ENCODE assay signal across 19 cellular contexts in the genomic region with DNA sequence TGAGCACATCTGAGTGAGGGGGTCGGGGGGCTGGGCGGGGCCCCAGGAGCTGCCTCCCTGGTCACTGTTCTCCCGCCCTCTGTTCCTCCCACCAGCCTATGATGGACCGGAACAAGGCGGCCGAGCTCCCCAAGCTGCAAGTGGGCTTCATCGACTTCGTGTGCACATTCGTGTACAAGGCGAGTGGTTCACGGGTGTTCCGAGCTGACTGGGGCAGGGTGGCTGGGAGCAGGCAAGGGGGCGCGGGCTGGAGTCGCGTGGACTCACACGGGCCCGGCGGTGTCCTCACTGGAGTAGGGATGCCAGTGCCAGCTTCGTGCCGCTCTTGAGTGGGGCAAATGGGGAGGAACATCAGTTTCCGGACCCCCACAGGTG. TPM values are rescaled to one million over a fixed set of nuclear protein-coding genes. Genes with fewer than 3 reads are reported as not detected.
"Had no signal": no experiment of that assay in that cellular context is flagged by ENCODE, and none has a peak within 500 bp of the region (broad histone marks: within the 10 kb centered on the region; RNA-seq: fewer than 3 reads in every experiment).

No MANE protein-coding gene starts in this region.

- H3K9me3 ChIP-seq: body of pancreas, tibial artery had no signal

- H3K9me3 Mint-ChIP-seq: activated T-cell treated with anti-CD3 and anti-CD28 coated beads, Interleukin-2, amount 50 U/mL, for 24 hours; activated T-helper 17 cell treated with anti-CD3 and anti-CD28 coated beads, Interleukin-2, amount 50 U/mL, for 72 hours had no signal

- H3K27ac Mint-ChIP-seq: activated T-cell treated with anti-CD3 and anti-CD28 coated beads, Interleukin-2, amount 50 U/mL, for 24 hours; activated T-helper 17 cell treated with anti-CD3 and anti-CD28 coated beads, Interleukin-2, amount 50 U/mL, for 72 hours; naive B cell had no signal

- ATAC-seq: activated T-helper 17 cell treated with anti-CD3 and anti-CD28 coated beads, Interleukin-2, amount 50 U/mL, for 72 hours; body of pancreas; esophagus mucosa; stimulated activated naive CD8-positive, alpha-beta T cell treated with anti-CD3 and anti-CD28 coated beads, Interleukin-15, Interleukin-2, amounts not matched to agents 100 U/mL and 50 U/mL, for 24 hours had no signal

- H3K27me3 ChIP-seq: body of pancreas, cardiac muscle cell had no signal

- DNase-seq: activated CD4-positive, alpha-beta T cell treated with anti-CD3 and anti-CD28 coated beads for 1 hour; activated CD4-positive, alpha-beta T cell treated with anti-CD3 and anti-CD28 coated beads, Interleukin-2, amount 50 U/mL, for 1 hour; activated naive CD4-positive, alpha-beta T cell; activated T-cell treated with anti-CD3 and anti-CD28 coated beads, Interleukin-2, amount 50 U/mL, for 24 hours; dermis blood vessel endothelial cell; effector memory CD4-positive, alpha-beta T cell; foreskin melanocyte; naive B cell; occipital lobe; stimulated activated CD4-positive, alpha-beta T cell treated with anti-CD3 and anti-CD28 coated beads, Interleukin-4, amount 100 ng/mL, for 24 hours; T-helper 9 cell; tibial artery had no signal

- H3K4me3 Mint-ChIP-seq: activated T-cell treated with anti-CD3 and anti-CD28 coated beads, Interleukin-2, amount 50 U/mL, for 24 hours; activated T-helper 17 cell treated with anti-CD3 and anti-CD28 coated beads, Interleukin-2, amount 50 U/mL, for 72 hours had no signal

- H3K27ac ChIP-seq: body of pancreas, cardiac muscle cell, tibial artery had no signal

- H3K4me3 ChIP-seq: body of pancreas, cardiac muscle cell, lung, tibial artery had no signal

- H3K27me3 Mint-ChIP-seq: activated T-cell treated with anti-CD3 and anti-CD28 coated beads, Interleukin-2, amount 50 U/mL, for 24 hours; activated T-helper 17 cell treated with anti-CD3 and anti-CD28 coated beads, Interleukin-2, amount 50 U/mL, for 72 hours; naive B cell had no signal

- H3K36me3 Mint-ChIP-seq: naive B cell had no signal

- H3K4me1 Mint-ChIP-seq: activated T-helper 17 cell treated with anti-CD3 and anti-CD28 coated beads, Interleukin-2, amount 50 U/mL, for 72 hours had no signal

RNA-seq across cellular contexts. Expression of a gene that starts 22.5 kb away (rescaled TPM):
- polyA plus RNA-seq: neural cell had no signal
